15 cellular contexts compared by ENCODE assay signal in genomic region chr2:137928547-137929503, GRCh38. TPM values are rescaled to one million over a fixed set of nuclear protein-coding genes. Genes with fewer than 3 reads are reported as not detected.
DNase-seq lines count a peak whose midpoint lies in the region; ATAC-seq and TF ChIP-seq lines count a peak whose summit lies in the region.
"Had no signal": no experiment of that assay in that cellular context is flagged by ENCODE, and none has a peak within 500 bp of the region (broad histone marks: within the 10 kb centered on the region; RNA-seq: fewer than 3 reads in every experiment).

No MANE protein-coding gene starts in this region.

- no peaks in the 10 kb centered on the region for H3K27me3 ChIP-seq in foreskin keratinocyte
- H3K27me3 ChIP-seq in smooth muscle cell (ENCODE audit: low read depth) = no peaks in the 10 kb centered on the region
- H3K27me3 ChIP-seq: pancreas had no signal

- no peak overlapping the region for H3K4me3 ChIP-seq in smooth muscle cell
- H3K4me3 ChIP-seq: pancreas had no signal

- no peak for TF ChIP-seq CTCF in foreskin keratinocyte (conservative IDR thresholded peaks at IDR 0.05)
- no peak for TF ChIP-seq CTCF in smooth muscle cell (IDR thresholded peaks at IDR 0.05; ENCODE audit: borderline replicate concordance, insufficient read depth, poor library complexity, severe bottlenecking)

- 47% methylated on average over 4 of the region's 4 CpGs for WGBS in smooth muscle cell (ENCODE audit: low lambda C conversion rate)

- H3F3A ChIP-seq in smooth muscle cell (ENCODE audit: low read depth) = peaks cover 14% of the 10 kb centered on the region

- no peak overlapping the region for H3K27ac ChIP-seq in foreskin keratinocyte
- H3K27ac ChIP-seq in smooth muscle cell (ENCODE audit: low read depth) = peak overlapping the region; percentile 68
- H3K27ac ChIP-seq: 22Rv1, epithelial cell of prostate, KMS-11 had no signal

- peak; percentile 90 for ATAC-seq in SK-N-SH treated with all-trans-retinoic acid at 6 μM for 48 hours
- peak; percentile 71 for ATAC-seq in foreskin keratinocyte
- ATAC-seq in GM19328 (IDR thresholded peaks at IDR 0.05; ENCODE audit: unreplicated experiment) = no peak

- no peaks in the 10 kb centered on the region for H3K36me3 ChIP-seq in smooth muscle cell (ENCODE audit: low read depth)
- H3K36me3 ChIP-seq: pancreas had no signal

- H2AFZ ChIP-seq in smooth muscle cell (ENCODE audit: low read depth) = no peak overlapping the region

- peak overlapping the region; percentile 74 for H3K4me2 ChIP-seq in smooth muscle cell
- H3K4me2 ChIP-seq: KMS-11 had no signal

- no peak overlapping the region for H3K9ac ChIP-seq in smooth muscle cell (ENCODE audit: low read depth)
- H3K9ac ChIP-seq: KMS-11 had no signal

- H3K9me3 ChIP-seq in smooth muscle cell (replicated peaks; ENCODE audit: low read depth) = no peaks in the 10 kb centered on the region
- H3K9me3 ChIP-seq: pancreas had no signal

- H3K79me2 ChIP-seq in smooth muscle cell (ENCODE audit: low read depth) = no peaks in the 10 kb centered on the region

- no peaks in the 10 kb centered on the region for H4K20me1 ChIP-seq in smooth muscle cell (ENCODE audit: low read depth)

- DNase-seq in DMS 273 (lab: John Stamatoyannopoulos, UW; ENCODE audit: unreplicated experiment) = peak; percentile 44
- no peak for DNase-seq in DMS 273 treated with DMSO at 0.1 percent for 48 hours (lab: John Stamatoyannopoulos, UW)
- peak; percentile 39 to 62 for DNase-seq in foreskin keratinocyte
- DNase-seq in smooth muscle cell (lab: John Stamatoyannopoulos, UW; ENCODE audit: unreplicated experiment) = no peak
- DNase-seq in retina = no peak
- no peak for DNase-seq in anterior cingulate cortex (lab: John Stamatoyannopoulos, UW)
- DNase-seq: NCI-H2107; OCI-M1; pancreas; stimulated activated CD4-positive, alpha-beta T cell treated with anti-CD3 and anti-CD28 coated beads, Interleukin-4, amount 100 ng/mL, for 1 hour had no signal

- H3K4me1 ChIP-seq in foreskin keratinocyte = peaks cover 6% of the 10 kb centered on the region
- peaks cover 6% of the 10 kb centered on the region for H3K4me1 ChIP-seq in smooth muscle cell (ENCODE audit: low read depth)
- H3K4me1 ChIP-seq: pancreas had no signal

TF ChIP-seq in SK-N-SH treated with all-trans-retinoic acid at 6 μM for 48 hours, 23 proteins besides CTCF, POLR2A, EP300 and RAD21:
- TF ChIP-seq TOX (CRISPR knock-in tag; IDR thresholded peaks at IDR 0.05; ENCODE audit: borderline replicate concordance) = peak; percentile 43; the same call in 1 of the 2 replicates
- peak; percentile 79 for TF ChIP-seq TCF4 (CRISPR knock-in tag; IDR thresholded peaks at IDR 0.05; ENCODE audit: borderline replicate concordance)
- TF ChIP-seq, protein P1, sequence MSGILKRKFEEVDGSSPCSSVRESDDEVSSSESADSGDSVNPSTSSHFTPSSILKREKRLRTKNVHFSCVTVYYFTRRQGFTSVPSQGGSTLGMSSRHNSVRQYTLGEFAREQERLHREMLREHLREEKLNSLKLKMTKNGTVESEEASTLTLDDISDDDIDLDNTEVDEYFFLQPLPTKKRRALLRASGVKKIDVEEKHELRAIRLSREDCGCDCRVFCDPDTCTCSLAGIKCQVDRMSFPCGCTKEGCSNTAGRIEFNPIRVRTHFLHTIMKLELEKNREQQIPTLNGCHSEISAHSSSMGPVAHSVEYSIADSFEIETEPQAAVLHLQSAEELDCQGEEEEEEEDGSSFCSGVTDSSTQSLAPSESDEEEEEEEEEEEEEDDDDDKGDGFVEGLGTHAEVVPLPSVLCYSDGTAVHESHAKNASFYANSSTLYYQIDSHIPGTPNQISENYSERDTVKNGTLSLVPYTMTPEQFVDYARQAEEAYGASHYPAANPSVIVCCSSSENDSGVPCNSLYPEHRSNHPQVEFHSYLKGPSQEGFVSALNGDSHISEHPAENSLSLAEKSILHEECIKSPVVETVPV (CRISPR knock-in tag; IDR thresholded peaks at IDR 0.05) = 0 out of 2 replicates have a peak, but pooled peaks have one; percentile 64
- TF ChIP-seq CREB5 (CRISPR knock-in tag; IDR thresholded peaks at IDR 0.05; ENCODE audit: low read depth) = peak; percentile 71; the same call in 1 of the 2 replicates
- TF ChIP-seq ZNF565 (CRISPR knock-in tag; conservative IDR thresholded peaks at IDR 0.05; ENCODE audit: low read depth) = no peak
- 0 out of 2 replicates have a peak, but pooled peaks have one; percentile 30 for TF ChIP-seq ZFP3 (CRISPR knock-in tag; IDR thresholded peaks at IDR 0.05)
- TF ChIP-seq, protein P2, sequence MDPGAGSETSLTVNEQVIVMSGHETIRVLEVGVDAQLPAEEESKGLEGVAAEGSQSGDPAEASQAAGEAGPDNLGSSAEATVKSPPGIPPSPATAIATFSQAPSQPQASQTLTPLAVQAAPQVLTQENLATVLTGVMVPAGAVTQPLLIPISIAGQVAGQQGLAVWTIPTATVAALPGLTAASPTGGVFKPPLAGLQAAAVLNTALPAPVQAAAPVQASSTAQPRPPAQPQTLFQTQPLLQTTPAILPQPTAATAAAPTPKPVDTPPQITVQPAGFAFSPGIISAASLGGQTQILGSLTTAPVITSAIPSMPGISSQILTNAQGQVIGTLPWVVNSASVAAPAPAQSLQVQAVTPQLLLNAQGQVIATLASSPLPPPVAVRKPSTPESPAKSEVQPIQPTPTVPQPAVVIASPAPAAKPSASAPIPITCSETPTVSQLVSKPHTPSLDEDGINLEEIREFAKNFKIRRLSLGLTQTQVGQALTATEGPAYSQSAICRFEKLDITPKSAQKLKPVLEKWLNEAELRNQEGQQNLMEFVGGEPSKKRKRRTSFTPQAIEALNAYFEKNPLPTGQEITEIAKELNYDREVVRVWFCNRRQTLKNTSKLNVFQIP (CRISPR knock-in tag; IDR thresholded peaks at IDR 0.05; ENCODE audit: borderline replicate concordance, low read depth) = 0 out of 2 replicates have a peak, but pooled peaks have one; percentile 35
- TF ChIP-seq, protein P3, sequence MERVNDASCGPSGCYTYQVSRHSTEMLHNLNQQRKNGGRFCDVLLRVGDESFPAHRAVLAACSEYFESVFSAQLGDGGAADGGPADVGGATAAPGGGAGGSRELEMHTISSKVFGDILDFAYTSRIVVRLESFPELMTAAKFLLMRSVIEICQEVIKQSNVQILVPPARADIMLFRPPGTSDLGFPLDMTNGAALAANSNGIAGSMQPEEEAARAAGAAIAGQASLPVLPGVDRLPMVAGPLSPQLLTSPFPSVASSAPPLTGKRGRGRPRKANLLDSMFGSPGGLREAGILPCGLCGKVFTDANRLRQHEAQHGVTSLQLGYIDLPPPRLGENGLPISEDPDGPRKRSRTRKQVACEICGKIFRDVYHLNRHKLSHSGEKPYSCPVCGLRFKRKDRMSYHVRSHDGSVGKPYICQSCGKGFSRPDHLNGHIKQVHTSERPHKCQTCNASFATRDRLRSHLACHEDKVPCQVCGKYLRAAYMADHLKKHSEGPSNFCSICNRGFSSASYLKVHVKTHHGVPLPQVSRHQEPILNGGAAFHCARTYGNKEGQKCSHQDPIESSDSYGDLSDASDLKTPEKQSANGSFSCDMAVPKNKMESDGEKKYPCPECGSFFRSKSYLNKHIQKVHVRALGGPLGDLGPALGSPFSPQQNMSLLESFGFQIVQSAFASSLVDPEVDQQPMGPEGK (CRISPR knock-in tag; IDR thresholded peaks at IDR 0.05; ENCODE audit: borderline replicate concordance) = peak; percentile 21; the same call in 1 of the 2 replicates
- TF ChIP-seq ZNF70 (CRISPR knock-in tag; IDR thresholded peaks at IDR 0.05) = no peak
- TF ChIP-seq TSHZ2 (CRISPR knock-in tag; IDR thresholded peaks at IDR 0.05) = peak; percentile 43; the same call in 1 of the 2 replicates
- peak; percentile 91 for TF ChIP-seq ISL1 (CRISPR knock-in tag; IDR thresholded peaks at IDR 0.05)
- TF ChIP-seq RARB (CRISPR knock-in tag; IDR thresholded peaks at IDR 0.05) = no peak

RNA-seq across cellular contexts. Expression of gene HNMT, which starts 35.4 kb away (rescaled TPM):
- 0.61 and 1.2 TPM in 2 replicates for total RNA-seq in foreskin keratinocyte
- 0.84 and 0.89 TPM in 2 replicates for polyA plus RNA-seq in foreskin keratinocyte
- 9.6 and 20.7 TPM in 2 replicates for total RNA-seq in smooth muscle cell
- 3.6 and 10.8 TPM in 2 replicates for polyA plus RNA-seq in smooth muscle cell

Comparison
In these comparisons a context has a peak if more than half of its experiments do, and no peak if none do; other contexts are left out.
1. DNase-seq: peak in DMS 273 (single experiment) and foreskin keratinocyte (2 of 2); none in DMS 273 treated with DMSO at 0.1 percent for 48 hours (single experiment), smooth muscle cell (single experiment), retina (single experiment) and anterior cingulate cortex (0 of 58).